In genomic region chr12:18810537-18811253, GRCh38 we compare ENCODE assay signal across 17 cellular contexts.
DNase-seq lines count a peak whose midpoint lies in the region; FAIRE-seq and TF ChIP-seq lines count a peak whose summit lies in the region.
"Had no signal": no experiment of that assay in that cellular context is flagged by ENCODE, and none has a peak within 500 bp of the region (broad histone marks: within the 10 kb centered on the region; RNA-seq: fewer than 3 reads in every experiment).

No MANE protein-coding gene starts in this region.

- H3K27ac ChIP-seq in kidney (ENCODE audit: low read depth in 2 of 2, low read length in 2 of 2) = peak overlapping the region in 1 of 2 donors; percentile 19
- H3K27ac ChIP-seq: Peyer's patch had no signal

- H3K36me3 Mint-ChIP-seq in CD14-positive monocyte (peaks cover 0 to 2% of the 10 kb centered on the region in 2 donors), Caco-2 (ENCODE audit: insufficient read depth, unreplicated experiment) (no peaks in the 10 kb centered on the region)
- H3K36me3 Mint-ChIP-seq: CD8-positive, alpha-beta memory T cell had no signal

- H3K4me3 Mint-ChIP-seq in CD14-positive monocyte = peak overlapping the region in 1 of 2 donors; percentile 75
- H3K4me3 Mint-ChIP-seq in Caco-2 (ENCODE audit: unreplicated experiment) = no peak overlapping the region
- H3K4me3 Mint-ChIP-seq: CD8-positive, alpha-beta memory T cell had no signal

- peaks cover 0 to 3% (median 0%) of the 10 kb centered on the region in 7 donors for H3K9me3 Mint-ChIP-seq in CD14-positive monocyte
- H3K9me3 Mint-ChIP-seq in Caco-2 (ENCODE audit: unreplicated experiment) = no peaks in the 10 kb centered on the region

- CTCF ChIA-PET in Caco-2 (lab: Charles Lee) = interaction anchor here (0.6 kb wide), 1 partner anchor 584 kb away, joined by 3 read pairs; no protein-coding TSS in a partner anchor

- FAIRE-seq in kidney (lab: Jason Lieb, UNC) = no peak

- TF ChIP-seq CTCF in CD14-positive monocyte (IDR thresholded peaks at IDR 0.05) = no peak
- TF ChIP-seq CTCF in fibroblast of pulmonary artery (IDR thresholded peaks at IDR 0.05; ENCODE audit: low read length, missing control alignments) = no peak
- TF ChIP-seq CTCF in kidney (IDR thresholded peaks at IDR 0.05; ENCODE audit: borderline replicate concordance, extremely low read depth, insufficient read depth) = no peak
- no peak for TF ChIP-seq CTCF in Caco-2 (IDR thresholded peaks at IDR 0.05; ENCODE audit: insufficient read depth in 1 of 2, low read depth in 1 of 2, low read length in 1 of 2, severe bottlenecking in 1 of 2, unreplicated experiment in 1 of 2)

- H3K36me3 ChIP-seq in kidney (ENCODE audit: control insufficient read depth in 1 of 2, insufficient read depth in 2 of 2, low read length in 2 of 2) = no peaks in the 10 kb centered on the region
- H3K36me3 ChIP-seq in Caco-2 (ENCODE audit: control insufficient read depth, insufficient read depth, low read length) = no peaks in the 10 kb centered on the region
- H3K36me3 ChIP-seq: Peyer's patch had no signal

- H3K4me1 Mint-ChIP-seq in CD14-positive monocyte (peaks cover 23% of the 10 kb centered on the region), Caco-2 (ENCODE audit: low read depth, unreplicated experiment) (no peaks in the 10 kb centered on the region)
- H3K4me1 Mint-ChIP-seq: CD8-positive, alpha-beta memory T cell had no signal

- H3K27me3 ChIP-seq in Caco-2 (replicated peaks; ENCODE audit: control insufficient read depth, insufficient read depth, low read length) = no peaks in the 10 kb centered on the region
- H3K27me3 ChIP-seq: Peyer's patch had no signal

- BruUV-seq in Caco-2 (replicated peaks; lab: Mats Ljungman, UMichigan) = no TSS peak

- POLR2A ChIA-PET in Caco-2 (lab: Charles Lee) = no interaction called here

- H3K27me3 Mint-ChIP-seq in CD14-positive monocyte (ENCODE audit: low read depth in 3 of 3) (peaks cover 0 to 2% (median 0%) of the 10 kb centered on the region in 3 donors), Caco-2 (ENCODE audit: insufficient read depth, unreplicated experiment) (no peaks in the 10 kb centered on the region)
- H3K27me3 Mint-ChIP-seq: CD8-positive, alpha-beta memory T cell had no signal

- H3K9ac ChIP-seq in kidney (ENCODE audit: low read length in 2 of 2) = no peak overlapping the region

- H3K4me3 ChIP-seq in fibroblast of pulmonary artery (replicated peaks; ENCODE audit: low read depth, low read length) (no peak overlapping the region), kidney (ENCODE audit: low read length in 2 of 2) (peak overlapping the region; percentile 11 to 41), Caco-2 (ENCODE audit: low read depth, low read length) (no peak overlapping the region)
- H3K4me3 ChIP-seq: Peyer's patch had no signal

- H3K9me3 ChIP-seq in kidney (ENCODE audit: control insufficient read depth in 1 of 2, low read length in 2 of 2) (no peaks in the 10 kb centered on the region), Caco-2 (no peaks in the 10 kb centered on the region)
- H3K9me3 ChIP-seq: Peyer's patch had no signal

- H3K27ac Mint-ChIP-seq in CD14-positive monocyte (peak overlapping the region; percentile 63 to 94 (median 91)), Caco-2 (ENCODE audit: unreplicated experiment) (no peak overlapping the region)
- H3K27ac Mint-ChIP-seq: CD8-positive, alpha-beta memory T cell had no signal

- intact Hi-C loops in CD14-positive monocyte (cut with micrococcal nuclease) = no loop called here
- intact Hi-C loops in kidney (cut with DNase I) = no loop called here
- intact Hi-C loops in Caco-2 (cut with micrococcal nuclease; ENCODE audit: unreplicated experiment) = no loop called here

- DNase-seq in CD14-positive monocyte (ENCODE audit: low spot score) (no peak), MV-4-11 (lab: John Stamatoyannopoulos, UW) (peak; percentile 19), fibroblast of pulmonary artery (ENCODE audit: low read depth) (peak; percentile 38), kidney (no peak), NCI-H82 (lab: John Stamatoyannopoulos, UW) (no peak), Caco-2 (no peak)
- DNase-seq in activated CD4-positive, alpha-beta T cell treated with anti-CD3 and anti-CD28 coated beads, Interleukin-2, amount 50 U/mL, for 1 hour = no peak
- DNase-seq in stimulated activated naive CD4-positive, alpha-beta T cell (lab: John Stamatoyannopoulos, UW) = no peak
- DNase-seq: ACHN; CD8-positive, alpha-beta memory T cell; H7; Karpas-422; NCI-H1436 treated with DMSO at 0.1 percent for 48 hours; NCI-H2081 treated with DMSO at 0.1 percent for 48 hours; NCI-H2227 treated with DMSO at 0.1 percent for 48 hours; Peyer's patch; SHP77 treated with DMSO at 0.1 percent for 48 hours had no signal

- peaks cover 0 to 4% of the 10 kb centered on the region in 2 donors for H3K4me1 ChIP-seq in kidney (ENCODE audit: control insufficient read depth in 1 of 2, insufficient read depth in 1 of 2, low read depth in 1 of 2, low read length in 2 of 2)
- no peaks in the 10 kb centered on the region for H3K4me1 ChIP-seq in Caco-2
- H3K4me1 ChIP-seq: Peyer's patch had no signal

Comparison
In these comparisons a context has a peak if more than half of its experiments do, and no peak if none do; other contexts are left out.
1. DNase-seq: peak in MV-4-11 (single experiment) and fibroblast of pulmonary artery (single experiment); none in CD14-positive monocyte (single experiment), kidney (single experiment), NCI-H82 (single experiment), activated CD4-positive, alpha-beta T cell treated with anti-CD3 and anti-CD28 coated beads, Interleukin-2, amount 50 U/mL, for 1 hour (single experiment), stimulated activated naive CD4-positive, alpha-beta T cell (0 of 6) and Caco-2 (0 of 2).
2. H3K4me3 ChIP-seq: peak in kidney (2 of 2); none in fibroblast of pulmonary artery (single experiment) and Caco-2 (single experiment).